8 cellular contexts compared by ENCODE assay signal in genomic region chr12:94157891-94158495, GRCh38. TPM values are rescaled to one million over a fixed set of nuclear protein-coding genes. Genes with fewer than 3 reads are reported as not detected.
DNase-seq lines count a peak whose midpoint lies in the region; ATAC-seq and TF ChIP-seq lines count a peak whose summit lies in the region.

No MANE protein-coding gene starts in this region.

- intact Hi-C loops in left lung (cut with DNase I) (no loop called here), left ventricle myocardium inferior (cut with micrococcal nuclease) (no loop called here)

- DNase-seq in left lung (peak in 1 of 2 donors; percentile 59), smooth muscle cell (lab: John Stamatoyannopoulos, UW; ENCODE audit: unreplicated experiment) (no peak), left ventricle myocardium inferior (no peak)
- DNase-seq in stimulated activated CD8-positive, alpha-beta memory T cell treated with anti-CD3 and anti-CD28 coated beads, Interleukin-4, amount 100 ng/mL, for 48 hours = no peak

- no peaks in the 10 kb centered on the region for H3K27me3 ChIP-seq in left lung
- H3K27me3 ChIP-seq in smooth muscle cell (ENCODE audit: low read depth) = peaks cover 69% of the 10 kb centered on the region
- H3K27me3 ChIP-seq in left ventricle myocardium inferior (ENCODE audit: low read depth) = no peaks in the 10 kb centered on the region

- no peak overlapping the region for H3K4me3 ChIP-seq in left lung
- H3K4me3 ChIP-seq in smooth muscle cell = no peak overlapping the region
- no peak overlapping the region for H3K4me3 ChIP-seq in left ventricle myocardium inferior

- TF ChIP-seq CTCF in left lung (IDR thresholded peaks at IDR 0.05) = no peak
- no peak for TF ChIP-seq CTCF in smooth muscle cell (IDR thresholded peaks at IDR 0.05; ENCODE audit: borderline replicate concordance, insufficient read depth, poor library complexity, severe bottlenecking)
- TF ChIP-seq CTCF in left ventricle myocardium inferior (IDR thresholded peaks at IDR 0.05; ENCODE audit: borderline replicate concordance) = no peak

- H3K79me2 ChIP-seq in smooth muscle cell (ENCODE audit: low read depth) = no peaks in the 10 kb centered on the region

- H3K27ac ChIP-seq in left lung (peak overlapping the region in 1 of 2 donors; percentile 59), smooth muscle cell (ENCODE audit: low read depth) (no peak overlapping the region), left ventricle myocardium inferior (replicated peaks) (no peak overlapping the region)

- H3K9me3 ChIP-seq in left lung = no peaks in the 10 kb centered on the region
- H3K9me3 ChIP-seq in smooth muscle cell (replicated peaks; ENCODE audit: low read depth) = no peaks in the 10 kb centered on the region
- H3K9me3 ChIP-seq in left ventricle myocardium inferior (replicated peaks) = no peaks in the 10 kb centered on the region

- no peak overlapping the region for H2AFZ ChIP-seq in smooth muscle cell (ENCODE audit: low read depth)

- ATAC-seq in GM18499 (IDR thresholded peaks at IDR 0.05; ENCODE audit: insufficient read depth, unreplicated experiment) = peak; percentile 83
- peak; percentile 66 for ATAC-seq in GM21515 (IDR thresholded peaks at IDR 0.05; ENCODE audit: unreplicated experiment)
- ATAC-seq in HG03571 (IDR thresholded peaks at IDR 0.05; ENCODE audit: unreplicated experiment) = peak; percentile 75
- peak; percentile 41 for ATAC-seq in left lung
- no peak for ATAC-seq in GM18517 (IDR thresholded peaks at IDR 0.05; ENCODE audit: unreplicated experiment)

- H4K20me1 ChIP-seq in smooth muscle cell (ENCODE audit: low read depth) = no peaks in the 10 kb centered on the region

- H3K9ac ChIP-seq in smooth muscle cell (ENCODE audit: low read depth) = no peak overlapping the region

- H3K4me1 ChIP-seq in left lung = peaks cover 0 to 26% of the 10 kb centered on the region in 2 donors
- no peaks in the 10 kb centered on the region for H3K4me1 ChIP-seq in smooth muscle cell (ENCODE audit: low read depth)
- H3K4me1 ChIP-seq in left ventricle myocardium inferior = no peaks in the 10 kb centered on the region

- no peak overlapping the region for H3K4me2 ChIP-seq in smooth muscle cell

- H3K36me3 ChIP-seq in left lung (no peaks in the 10 kb centered on the region), smooth muscle cell (ENCODE audit: low read depth) (no peaks in the 10 kb centered on the region), left ventricle myocardium inferior (no peaks in the 10 kb centered on the region)

- no peaks in the 10 kb centered on the region for H3F3A ChIP-seq in smooth muscle cell (ENCODE audit: low read depth)

- 85% methylated on average over 8 of the region's 8 CpGs for WGBS in smooth muscle cell (ENCODE audit: low lambda C conversion rate)

RNA-seq across cellular contexts. Expression of gene PLXNC1, which starts 9.6 kb away (rescaled TPM):
- 10 to 100 TPM; 14.5 to 55.9 TPM for total RNA-seq in left lung
- 0.49 and 0.81 TPM in 2 replicates for total RNA-seq in smooth muscle cell
- 0.66 and 0.70 TPM in 2 replicates for polyA plus RNA-seq in smooth muscle cell
- 2.5 TPM for total RNA-seq in left ventricle myocardium inferior
